ENCODE assay signal across 9 cellular contexts in the genomic region with DNA sequence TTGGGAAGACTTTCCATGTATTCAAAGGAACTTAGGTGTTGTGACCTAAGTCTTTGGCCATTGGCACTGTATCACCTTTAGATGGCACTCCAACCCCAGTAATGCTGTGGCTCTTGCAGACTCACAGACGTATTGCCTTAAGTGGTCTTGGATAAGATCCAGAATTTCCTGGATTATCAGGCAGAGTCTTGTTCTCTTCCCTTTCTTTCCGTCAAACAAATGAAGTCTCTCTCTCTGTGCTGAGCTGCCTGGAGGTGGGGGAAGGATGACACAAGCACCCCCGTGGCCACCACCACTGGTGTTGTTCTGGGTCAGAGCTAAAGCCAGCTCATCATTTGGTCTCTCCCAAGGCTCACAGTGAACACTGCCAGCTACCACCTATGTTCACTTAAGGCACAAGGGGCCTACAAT.
DNase-seq lines count a peak whose midpoint lies in the region; ATAC-seq, FAIRE-seq and TF ChIP-seq lines count a peak whose summit lies in the region.
"Had no signal": no experiment of that assay in that cellular context is flagged by ENCODE, and none has a peak within 500 bp of the region (broad histone marks: within the 10 kb centered on the region; RNA-seq: fewer than 3 reads in every experiment).

No MANE protein-coding gene starts in this region.

- CTCF ChIA-PET in GM12878 (lab: Yijun Ruan, JAX), result interaction anchor here (1.4 kb wide), 1 partner anchor 1860 kb away, joined by 3 read pairs; no protein-coding TSS in a partner anchor

- TF ChIP-seq EP300 in GM12878 (IDR thresholded peaks at IDR 0.05; ENCODE audit: borderline replicate concordance in 1 of 2, control insufficient read depth in 1 of 2, low read depth in 2 of 2, low read length in 2 of 2), result no peak

- intact Hi-C loops in GM12878 (cut with micrococcal nuclease; ENCODE audit: unreplicated experiment) (no loop called here), left cardiac atrium (cut with DNase I) (no loop called here)

- no peaks in the 10 kb centered on the region for H3K27me3 ChIP-seq in GM12878 (replicated peaks in 1 of 2; ENCODE audit: control insufficient read depth in 2 of 2, insufficient read depth in 2 of 2, low read length in 1 of 2)

- no peaks in the 10 kb centered on the region for H3K4me1 Mint-ChIP-seq in nephron
- H3K4me1 Mint-ChIP-seq: activated naive CD8-positive, alpha-beta T cell treated with anti-CD3 and anti-CD28 coated beads, Interleukin-2, amount 10 ng/mL, durations not matched to agents 7 days and 5 days had no signal

- H3K4me2 ChIP-seq in GM12878 (ENCODE audit: control insufficient read depth, insufficient read depth), result no peak overlapping the region

- no peak overlapping the region for H3K27ac Mint-ChIP-seq in nephron

- H2AFZ ChIP-seq in GM12878 (ENCODE audit: control insufficient read depth, low read depth, low read length), result no peak overlapping the region

- H3K4me3 ChIP-seq in GM12878, result no peak overlapping the region

- POLR2A ChIA-PET in GM12878 (lab: Charles Lee), result no interaction called here

- peak; percentile 26; the same call in 1 of the 2 replicates for TF ChIP-seq RAD21 in GM12878 (IDR thresholded peaks at IDR 0.05; ENCODE audit: insufficient read depth, low read depth, low read length)

- BruUV-seq in GM12878 (replicated peaks; lab: Mats Ljungman, UMichigan), result no TSS peak

- WGBS in GM12878 (ENCODE audit: insufficient coverage, insufficient replicate concordance, low lambda C conversion rate, missing lambda C conversion rate), result 0% methylated on average over 3 of the region's 3 CpGs

- H3K9ac ChIP-seq in GM12878 (ENCODE audit: control insufficient read depth, insufficient read depth, low read length), result no peak overlapping the region

- no peak; a peak in 1 of 6 replicates for TF ChIP-seq CTCF in GM12878 (IDR thresholded peaks at IDR 0.05 in 2 of 3, conservative IDR thresholded peaks at IDR 0.05 in 1 of 3; ENCODE audit: control insufficient read depth in 2 of 3, extremely low read depth in 1 of 3, insufficient read depth in 1 of 3, low read depth in 3 of 3, low read length in 3 of 3)
- peak in 2 of 3 experiments; percentile 39 to 56 for TF ChIP-seq CTCF in nephron (IDR thresholded peaks at IDR 0.05; ENCODE audit: unreplicated experiment in 3 of 3)

- TF ChIP-seq POLR2A in GM12878 (IDR thresholded peaks at IDR 0.05; ENCODE audit: low read depth, low read length), result no peak

- H3K9me3 ChIP-seq in GM12878 (replicated peaks; ENCODE audit: control insufficient read depth, insufficient read depth, low read length), result no peaks in the 10 kb centered on the region

- no peak overlapping the region for H3K27ac ChIP-seq in GM12878 (ENCODE audit: control insufficient read depth, insufficient read depth)

- H3K36me3 Mint-ChIP-seq in nephron (ENCODE audit: low read depth), result no peaks in the 10 kb centered on the region
- H3K36me3 Mint-ChIP-seq: activated naive CD8-positive, alpha-beta T cell treated with anti-CD3 and anti-CD28 coated beads, Interleukin-2, amount 10 ng/mL, durations not matched to agents 7 days and 5 days had no signal

- no peaks in the 10 kb centered on the region for H3K36me3 ChIP-seq in GM12878 (ENCODE audit: control insufficient read depth in 2 of 2, insufficient read depth in 2 of 2, low read length in 1 of 2)

- in situ Hi-C loops in GM12878 (cut with MboI), result no loop called here

- no peaks in the 10 kb centered on the region for H3K79me2 ChIP-seq in GM12878 (ENCODE audit: control insufficient read depth, insufficient read depth, low read length)

- DNase-seq in GDM1 (lab: John Stamatoyannopoulos, UW), result peak; percentile 7
- peak; percentile 92 for DNase-seq in NCI-H2029 (lab: John Stamatoyannopoulos, UW)
- DNase-seq in GM12878 (ENCODE audit: low read depth, low spot score), result no peak
- no peak for DNase-seq in activated T-cell treated with anti-CD3 and anti-CD28 coated beads, Interleukin-2, amount 50 U/mL, for 48 hours
- DNase-seq in left cardiac atrium, result no peak
- DNase-seq: activated naive CD8-positive, alpha-beta T cell treated with anti-CD3 and anti-CD28 coated beads, Interleukin-2, amount 10 ng/mL, durations not matched to agents 7 days and 5 days had no signal

- H3K9me3 Mint-ChIP-seq in nephron, result peaks cover 18% of the 10 kb centered on the region

- no peaks in the 10 kb centered on the region for H4K20me1 ChIP-seq in GM12878 (ENCODE audit: control insufficient read depth, insufficient read depth)

- ATAC-seq in GM12878 (no peak), HG02759 (IDR thresholded peaks at IDR 0.05; ENCODE audit: unreplicated experiment) (no peak), left cardiac atrium (no peak), HG03025 (IDR thresholded peaks at IDR 0.05; ENCODE audit: low FRiP score, unreplicated experiment) (no peak)

- H3K4me1 ChIP-seq in GM12878 (ENCODE audit: control insufficient read depth, insufficient read depth, low read length), result no peaks in the 10 kb centered on the region

- H3K4me3 Mint-ChIP-seq in nephron, result no peak overlapping the region
- H3K4me3 Mint-ChIP-seq: activated naive CD8-positive, alpha-beta T cell treated with anti-CD3 and anti-CD28 coated beads, Interleukin-2, amount 10 ng/mL, durations not matched to agents 7 days and 5 days had no signal

- RAD21 ChIA-PET in GM12878 (lab: Charles Lee; ENCODE audit: unreplicated experiment), result no interaction called here

- no peaks in the 10 kb centered on the region for H3K27me3 Mint-ChIP-seq in nephron (ENCODE audit: low read depth)
- H3K27me3 Mint-ChIP-seq: activated naive CD8-positive, alpha-beta T cell treated with anti-CD3 and anti-CD28 coated beads, Interleukin-2, amount 10 ng/mL, durations not matched to agents 7 days and 5 days had no signal

- SMC1A ChIA-PET in GM12878 (lab: Charles Lee; ENCODE audit: uncharacterized antibody, unreplicated experiment), result no interaction called here

- no peak for FAIRE-seq in GM12878 (lab: Jason Lieb, UNC)

TF ChIP-seq in GM12878, 131 proteins besides CTCF, POLR2A, EP300 and RAD21:
- TF ChIP-seq MEF2A (IDR thresholded peaks at IDR 0.05; ENCODE audit: insufficient read depth, low read depth, low read length) (no peak), CHD2 (IDR thresholded peaks at IDR 0.05; ENCODE audit: borderline replicate concordance, low read depth, low read length) (no peak), SMC3 (IDR thresholded peaks at IDR 0.05; ENCODE audit: borderline replicate concordance, low read length) (no peak), GATAD2B (conservative IDR thresholded peaks at IDR 0.05; ENCODE audit: low read depth) (no peak), MTA2 (IDR thresholded peaks at IDR 0.05; ENCODE audit: low read depth) (no peak), MYB (IDR thresholded peaks at IDR 0.05; ENCODE audit: borderline replicate concordance, low read depth, low read length) (no peak), TARDBP (IDR thresholded peaks at IDR 0.05; ENCODE audit: borderline replicate concordance) (no peak), RB1 (IDR thresholded peaks at IDR 0.05; ENCODE audit: borderline replicate concordance) (no peak), MTA3 (IDR thresholded peaks at IDR 0.05; ENCODE audit: borderline replicate concordance, low read length) (no peak), PAX8 (IDR thresholded peaks at IDR 0.05) (no peak), IKZF2 (IDR thresholded peaks at IDR 0.05) (no peak), TCF7 (IDR thresholded peaks at IDR 0.05; ENCODE audit: borderline replicate concordance) (no peak), NBN (IDR thresholded peaks at IDR 0.05) (no peak), HDAC2 (IDR thresholded peaks at IDR 0.05) (no peak)

Comparison
In these comparisons a context has a peak if more than half of its experiments do, and no peak if none do; other contexts are left out.
1. DNase-seq: peak in GDM1 (single experiment) and NCI-H2029 (single experiment); none in GM12878 (single experiment), activated T-cell treated with anti-CD3 and anti-CD28 coated beads, Interleukin-2, amount 50 U/mL, for 48 hours (0 of 2) and left cardiac atrium (single experiment).
2. CTCF ChIP-seq: peak in nephron (2 of 3); none in GM12878 (0 of 3).